1 cellular context compared by ENCODE assay signal in the genomic region with DNA sequence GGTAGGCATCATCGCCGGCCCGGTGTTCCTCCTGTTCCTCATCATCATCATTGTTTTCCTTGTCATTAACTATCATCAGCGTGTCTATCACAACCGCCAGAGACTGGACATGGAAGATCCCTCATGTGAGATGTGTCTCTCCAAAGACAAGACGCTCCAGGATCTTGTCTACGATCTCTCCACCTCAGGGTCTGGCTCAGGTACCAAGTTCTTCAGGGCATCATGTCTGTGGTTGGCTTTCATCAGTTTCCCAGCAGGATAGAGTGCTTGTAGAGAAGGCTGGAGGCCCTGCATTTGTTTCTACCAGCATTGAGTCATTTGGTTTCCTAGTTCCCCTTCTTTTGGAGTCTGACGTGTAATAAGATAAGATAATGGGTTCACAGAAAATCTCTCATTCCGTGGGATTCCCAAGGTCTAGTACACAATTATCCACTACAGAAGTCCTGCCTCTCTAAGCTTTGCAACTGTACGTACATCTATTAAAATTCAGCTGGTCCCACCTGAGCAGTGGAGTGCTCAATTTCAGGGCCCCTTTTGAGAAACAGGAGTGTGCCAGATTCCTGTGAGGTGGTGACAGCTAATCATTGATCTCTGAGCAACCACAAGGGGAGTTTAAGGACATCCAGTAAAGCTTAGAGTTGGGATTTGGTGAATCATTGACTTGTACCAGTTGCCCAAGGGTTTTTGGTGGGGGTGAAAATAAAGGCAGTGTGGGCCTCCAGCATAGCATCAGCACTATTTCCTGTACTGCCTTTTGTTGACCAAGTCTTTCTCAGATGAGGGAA.
TF ChIP-seq lines count a peak whose summit lies in the region.

No MANE protein-coding gene starts in this region.

TF ChIP-seq in liver, 16 proteins besides CTCF, POLR2A, EP300 and RAD21 (continued from another document):
- TF ChIP-seq, protein P1, sequence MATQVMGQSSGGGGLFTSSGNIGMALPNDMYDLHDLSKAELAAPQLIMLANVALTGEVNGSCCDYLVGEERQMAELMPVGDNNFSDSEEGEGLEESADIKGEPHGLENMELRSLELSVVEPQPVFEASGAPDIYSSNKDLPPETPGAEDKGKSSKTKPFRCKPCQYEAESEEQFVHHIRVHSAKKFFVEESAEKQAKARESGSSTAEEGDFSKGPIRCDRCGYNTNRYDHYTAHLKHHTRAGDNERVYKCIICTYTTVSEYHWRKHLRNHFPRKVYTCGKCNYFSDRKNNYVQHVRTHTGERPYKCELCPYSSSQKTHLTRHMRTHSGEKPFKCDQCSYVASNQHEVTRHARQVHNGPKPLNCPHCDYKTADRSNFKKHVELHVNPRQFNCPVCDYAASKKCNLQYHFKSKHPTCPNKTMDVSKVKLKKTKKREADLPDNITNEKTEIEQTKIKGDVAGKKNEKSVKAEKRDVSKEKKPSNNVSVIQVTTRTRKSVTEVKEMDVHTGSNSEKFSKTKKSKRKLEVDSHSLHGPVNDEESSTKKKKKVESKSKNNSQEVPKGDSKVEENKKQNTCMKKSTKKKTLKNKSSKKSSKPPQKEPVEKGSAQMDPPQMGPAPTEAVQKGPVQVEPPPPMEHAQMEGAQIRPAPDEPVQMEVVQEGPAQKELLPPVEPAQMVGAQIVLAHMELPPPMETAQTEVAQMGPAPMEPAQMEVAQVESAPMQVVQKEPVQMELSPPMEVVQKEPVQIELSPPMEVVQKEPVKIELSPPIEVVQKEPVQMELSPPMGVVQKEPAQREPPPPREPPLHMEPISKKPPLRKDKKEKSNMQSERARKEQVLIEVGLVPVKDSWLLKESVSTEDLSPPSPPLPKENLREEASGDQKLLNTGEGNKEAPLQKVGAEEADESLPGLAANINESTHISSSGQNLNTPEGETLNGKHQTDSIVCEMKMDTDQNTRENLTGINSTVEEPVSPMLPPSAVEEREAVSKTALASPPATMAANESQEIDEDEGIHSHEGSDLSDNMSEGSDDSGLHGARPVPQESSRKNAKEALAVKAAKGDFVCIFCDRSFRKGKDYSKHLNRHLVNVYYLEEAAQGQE (IDR thresholded peaks at IDR 0.05) = peak; percentile 15
